In the genomic region with DNA sequence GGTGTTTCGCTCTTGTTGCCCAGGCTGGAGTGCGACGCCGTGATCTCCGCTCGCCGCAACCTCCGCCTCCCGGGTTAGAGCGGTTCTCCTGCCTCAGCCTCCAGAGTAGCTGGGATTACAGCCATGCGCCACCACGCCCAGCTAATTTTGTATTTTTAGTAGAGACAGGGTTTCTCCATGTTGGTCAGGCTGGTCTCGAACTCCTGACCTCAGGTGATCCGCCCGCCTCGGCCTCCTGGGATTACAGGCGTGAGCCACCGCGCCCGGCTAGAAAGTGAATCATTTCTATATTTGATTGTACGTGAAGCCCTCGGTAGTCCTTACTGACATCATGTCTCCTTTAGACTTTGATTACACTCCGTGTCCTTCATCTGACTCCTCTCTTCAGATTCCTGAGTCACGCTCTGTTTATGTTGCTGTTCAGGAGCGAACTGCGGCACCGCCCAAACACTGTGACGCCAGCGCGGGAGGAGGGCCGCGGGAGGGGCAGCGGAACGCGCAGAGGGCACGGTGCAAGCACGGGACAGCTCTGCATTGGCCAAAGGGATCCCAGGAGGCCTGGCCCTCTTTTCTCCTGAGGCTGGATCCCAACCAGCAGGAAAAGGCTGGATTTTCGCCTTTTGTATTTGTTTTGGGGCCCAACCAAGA, we compare ENCODE assay signal across 1 cellular context.
TF ChIP-seq lines count a peak whose summit lies in the region.

No MANE protein-coding gene starts in this region.

TF ChIP-seq in GM12878, 131 proteins besides CTCF, POLR2A, EP300 and RAD21:
- TF ChIP-seq BHLHE40 (IDR thresholded peaks at IDR 0.05; ENCODE audit: borderline replicate concordance in 1 of 2, low read depth in 2 of 2, low read length in 1 of 2) (peak in 1 of 2 experiments; percentile 67; a peak in 1 of 4 replicates), KDM1A (IDR thresholded peaks at IDR 0.05; ENCODE audit: borderline replicate concordance) (no peak), CREM (IDR thresholded peaks at IDR 0.05; ENCODE audit: low read depth) (0 out of 2 replicates have a peak, but pooled peaks have one; percentile 57), PAX5 (IDR thresholded peaks at IDR 0.05; ENCODE audit: borderline replicate concordance, low read depth, low read length) (no peak; the same call in 1 of the 2 replicates), CREB1 (IDR thresholded peaks at IDR 0.05; ENCODE audit: low read depth) (peak; percentile 74)
